In genomic region chr16:56518435-56518834, GRCh38 we compare ENCODE assay signal across 12 cellular contexts. TPM values are rescaled to one million over a fixed set of nuclear protein-coding genes. Genes with fewer than 3 reads are reported as not detected.
A peak's percentile ranks its signal among the peaks of the same experiment; 100 is the strongest.
DNase-seq lines count a peak whose midpoint lies in the region; ATAC-seq, FAIRE-seq and TF ChIP-seq lines count a peak whose summit lies in the region.
"Had no signal": no experiment of that assay in that cellular context is flagged by ENCODE, and none has a peak within 500 bp of the region (broad histone marks: within the 10 kb centered on the region; RNA-seq: fewer than 3 reads in every experiment).

No MANE protein-coding gene starts in this region.

- peak overlapping the region; percentile 64 to 91 (median 86) for H3K4me3 Mint-ChIP-seq in naive thymus-derived CD4-positive, alpha-beta T cell

- peak overlapping the region in 7 of 9 donors; percentile 2 to 94 (median 90) for H3K27ac Mint-ChIP-seq in naive thymus-derived CD4-positive, alpha-beta T cell

- TF ChIP-seq CTCF in A549 (IDR thresholded peaks at IDR 0.05) (no peak), thyroid gland (IDR thresholded peaks at IDR 0.05) (no peak)

- H3K4me1 Mint-ChIP-seq in naive thymus-derived CD4-positive, alpha-beta T cell, result peaks cover 18 to 74% (median 63%) of the 10 kb centered on the region in 7 donors

- ATAC-seq in A549, result no peak
- no peak for ATAC-seq in naive thymus-derived CD4-positive, alpha-beta T cell

- peak overlapping the region; percentile 84 for H3K4me2 ChIP-seq in A549

- POLR2A ChIA-PET in A549 (lab: Yijun Ruan, JAX), result no interaction called here
- POLR2A ChIA-PET in naive thymus-derived CD4-positive, alpha-beta T cell (lab: Charles Lee), result interaction anchor here (0.7 to 1.5 kb wide), 5 partner anchors 66 to 164 kb away, joined by 3 to 4 read pairs (median 4); partner anchors contain the start of gene MT1X

- peaks cover 0 to 7% (median 0%) of the 10 kb centered on the region in 5 donors for H3K36me3 Mint-ChIP-seq in naive thymus-derived CD4-positive, alpha-beta T cell

- peaks cover 0 to 6% (median 0%) of the 10 kb centered on the region in 3 experiments for H3K36me3 ChIP-seq in naive thymus-derived CD4-positive, alpha-beta T cell (ENCODE audit: control insufficient read depth in 2 of 3, insufficient read depth in 3 of 3, low read length in 3 of 3)
- H3K36me3 ChIP-seq in thyroid gland, result no peaks in the 10 kb centered on the region
- H3K36me3 ChIP-seq: cardiac muscle cell, WERI-Rb-1 had no signal

- 67% methylated on average over 7 of the region's 7 CpGs for WGBS in A549 (ENCODE audit: missing lambda C conversion rate)
- WGBS in thyroid gland, 2 donors, result 85 to 97% methylated on average over 7 of the region's 7 CpGs

- intact Hi-C loops in naive thymus-derived CD4-positive, alpha-beta T cell (cut with micrococcal nuclease), result loop anchor here in 1 of 2 donors (5.0 to 10.0 kb wide), 2 partner anchors 416 to 669 kb away; partner anchors contain the start of genes HERPUD1, PSME3IP1 and RSPRY1
- intact Hi-C loops in thyroid gland (cut with DNase I), result loop anchor here (5.0 to 10.0 kb wide), 2 partner anchors 86 to 179 kb away; partner anchors contain the start of gene MT2A

- TF ChIP-seq POLR2A in A549 (IDR thresholded peaks at IDR 0.05; ENCODE audit: low read length) (no peak), H54 (IDR thresholded peaks at IDR 0.05; ENCODE audit: low read depth, low read length) (no peak), thyroid gland (IDR thresholded peaks at IDR 0.05) (no peak)

- FAIRE-seq in A549 (lab: Jason Lieb, UNC), result no peak
- no peak for FAIRE-seq in H54 (lab: Jason Lieb, UNC)

- H3K4me1 ChIP-seq in A549 (peaks cover 14% of the 10 kb centered on the region; the same call in 2 of the 3 replicates), thyroid gland (peaks cover 16 to 30% of the 10 kb centered on the region in 2 donors)
- peaks cover 8 to 26% of the 10 kb centered on the region in 2 donors for H3K4me1 ChIP-seq in naive thymus-derived CD4-positive, alpha-beta T cell (ENCODE audit: control insufficient read depth in 2 of 2, insufficient read depth in 2 of 2, low read length in 2 of 2)

- TF ChIP-seq RAD21 in A549 (conservative IDR thresholded peaks at IDR 0.05 in 1 of 2, IDR thresholded peaks at IDR 0.05 in 1 of 2), result no peak

- CTCF ChIA-PET in A549 (lab: Yijun Ruan, JAX), result interaction anchor here (1.0 to 6.2 kb wide), 7 partner anchors 22 to 271 kb away, joined by 3 to 34 read pairs (median 7); no protein-coding TSS in a partner anchor
- CTCF ChIA-PET in naive thymus-derived CD4-positive, alpha-beta T cell (lab: Charles Lee), result interaction anchor here (1.4 to 2.7 kb wide), 2 partner anchors 59 to 184 kb away, joined by 4 to 10 read pairs; no protein-coding TSS in a partner anchor

- H3K27ac ChIP-seq in A549 (no peak overlapping the region), thyroid gland (no peak overlapping the region)
- H3K27ac ChIP-seq in naive thymus-derived CD4-positive, alpha-beta T cell (ENCODE audit: low read depth, low read length), result no peak overlapping the region
- H3K27ac ChIP-seq: cardiac muscle cell, WERI-Rb-1 had no signal

- H3K27me3 Mint-ChIP-seq in naive thymus-derived CD4-positive, alpha-beta T cell, result no peaks in the 10 kb centered on the region

- H3K9me3 Mint-ChIP-seq in naive thymus-derived CD4-positive, alpha-beta T cell, result no peaks in the 10 kb centered on the region

- H3K9me3 ChIP-seq in A549 (no peaks in the 10 kb centered on the region), thyroid gland (no peaks in the 10 kb centered on the region)
- no peaks in the 10 kb centered on the region for H3K9me3 ChIP-seq in naive thymus-derived CD4-positive, alpha-beta T cell (ENCODE audit: control insufficient read depth in 2 of 3, low read length in 3 of 3)

- no peaks in the 10 kb centered on the region for H3K27me3 ChIP-seq in naive thymus-derived CD4-positive, alpha-beta T cell (ENCODE audit: control insufficient read depth in 2 of 2, insufficient read depth in 2 of 2, low read length in 2 of 2)
- no peaks in the 10 kb centered on the region for H3K27me3 ChIP-seq in thyroid gland
- H3K27me3 ChIP-seq: cardiac muscle cell had no signal

- no peak overlapping the region for H3K4me3 ChIP-seq in A549
- no peak overlapping the region for H3K4me3 ChIP-seq in naive thymus-derived CD4-positive, alpha-beta T cell (ENCODE audit: low read length)
- H3K4me3 ChIP-seq in thyroid gland (replicated peaks in 1 of 3), result no peak overlapping the region
- H3K4me3 ChIP-seq: cardiac muscle cell had no signal

- DNase-seq in A549 (ENCODE audit: low read depth in 1 of 2, low spot score in 1 of 2) (no peak), H54 (ENCODE audit: insufficient read length, low spot score) (peak; percentile 10), astrocyte of the hippocampus (ENCODE audit: low read depth, low spot score) (peak; percentile 12), GF-D8 (lab: John Stamatoyannopoulos, UW) (no peak), thyroid gland (no peak), NCI-H2107 treated with DMSO at 0.1 percent for 48 hours (lab: John Stamatoyannopoulos, UW; ENCODE audit: unreplicated experiment) (no peak), islet precursor cell (no peak)
- DNase-seq in naive thymus-derived CD4-positive, alpha-beta T cell, result no peak
- DNase-seq: COR-L47, NCI-H1048 had no signal

- no peak for TF ChIP-seq EP300 in A549 (IDR thresholded peaks at IDR 0.05)

TF ChIP-seq in A549, 52 proteins besides CTCF, POLR2A, EP300 and RAD21 (continues in another document):
- no peak for TF ChIP-seq FOSB (CRISPR knock-in tag; IDR thresholded peaks at IDR 0.05)
- no peak for TF ChIP-seq SMC3 (IDR thresholded peaks at IDR 0.05)
- no peak for TF ChIP-seq RFX5 (IDR thresholded peaks at IDR 0.05)
- TF ChIP-seq HOXB5 (CRISPR knock-in tag; IDR thresholded peaks at IDR 0.05), result no peak
- TF ChIP-seq ZSCAN20 (CRISPR knock-in tag; IDR thresholded peaks at IDR 0.05), result no peak
- no peak for TF ChIP-seq RARB (CRISPR knock-in tag; IDR thresholded peaks at IDR 0.05)
- TF ChIP-seq KDM1A (IDR thresholded peaks at IDR 0.05; ENCODE audit: low read depth), result no peak
- no peak for TF ChIP-seq NFE2L2 (conservative IDR thresholded peaks at IDR 0.05; ENCODE audit: low read length)
- TF ChIP-seq NR3C1 (IDR thresholded peaks at IDR 0.05), result no peak
- no peak for TF ChIP-seq USF2 (IDR thresholded peaks at IDR 0.05)
- TF ChIP-seq, protein P1, sequence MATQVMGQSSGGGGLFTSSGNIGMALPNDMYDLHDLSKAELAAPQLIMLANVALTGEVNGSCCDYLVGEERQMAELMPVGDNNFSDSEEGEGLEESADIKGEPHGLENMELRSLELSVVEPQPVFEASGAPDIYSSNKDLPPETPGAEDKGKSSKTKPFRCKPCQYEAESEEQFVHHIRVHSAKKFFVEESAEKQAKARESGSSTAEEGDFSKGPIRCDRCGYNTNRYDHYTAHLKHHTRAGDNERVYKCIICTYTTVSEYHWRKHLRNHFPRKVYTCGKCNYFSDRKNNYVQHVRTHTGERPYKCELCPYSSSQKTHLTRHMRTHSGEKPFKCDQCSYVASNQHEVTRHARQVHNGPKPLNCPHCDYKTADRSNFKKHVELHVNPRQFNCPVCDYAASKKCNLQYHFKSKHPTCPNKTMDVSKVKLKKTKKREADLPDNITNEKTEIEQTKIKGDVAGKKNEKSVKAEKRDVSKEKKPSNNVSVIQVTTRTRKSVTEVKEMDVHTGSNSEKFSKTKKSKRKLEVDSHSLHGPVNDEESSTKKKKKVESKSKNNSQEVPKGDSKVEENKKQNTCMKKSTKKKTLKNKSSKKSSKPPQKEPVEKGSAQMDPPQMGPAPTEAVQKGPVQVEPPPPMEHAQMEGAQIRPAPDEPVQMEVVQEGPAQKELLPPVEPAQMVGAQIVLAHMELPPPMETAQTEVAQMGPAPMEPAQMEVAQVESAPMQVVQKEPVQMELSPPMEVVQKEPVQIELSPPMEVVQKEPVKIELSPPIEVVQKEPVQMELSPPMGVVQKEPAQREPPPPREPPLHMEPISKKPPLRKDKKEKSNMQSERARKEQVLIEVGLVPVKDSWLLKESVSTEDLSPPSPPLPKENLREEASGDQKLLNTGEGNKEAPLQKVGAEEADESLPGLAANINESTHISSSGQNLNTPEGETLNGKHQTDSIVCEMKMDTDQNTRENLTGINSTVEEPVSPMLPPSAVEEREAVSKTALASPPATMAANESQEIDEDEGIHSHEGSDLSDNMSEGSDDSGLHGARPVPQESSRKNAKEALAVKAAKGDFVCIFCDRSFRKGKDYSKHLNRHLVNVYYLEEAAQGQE (IDR thresholded peaks at IDR 0.05), result no peak
- no peak for TF ChIP-seq NPAS2 (CRISPR knock-in tag; IDR thresholded peaks at IDR 0.05; ENCODE audit: borderline replicate concordance)
- TF ChIP-seq, protein P2, sequence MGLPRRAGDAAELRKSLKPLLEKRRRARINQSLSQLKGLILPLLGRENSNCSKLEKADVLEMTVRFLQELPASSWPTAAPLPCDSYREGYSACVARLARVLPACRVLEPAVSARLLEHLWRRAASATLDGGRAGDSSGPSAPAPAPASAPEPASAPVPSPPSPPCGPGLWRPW (IDR thresholded peaks at IDR 0.05), result no peak

RNA-seq across cellular contexts. Expression of gene BBS2, which starts 1.4 kb away (rescaled TPM):
- polyA plus RNA-seq in A549 (2011; rRNA removed), result 61.4 and 62.3 TPM in 2 replicates
- 23.6 and 24.1 TPM in 2 replicates for polyA plus RNA-seq in A549 (2012; cell fraction: cytosol; rRNA removed)
- polyA plus RNA-seq in A549 (2012; cell fraction: nucleus; rRNA removed), result 30.9 and 39.3 TPM in 2 replicates
- polyA plus RNA-seq in A549 (2017; fragmentation: RNase III; extraction: RNeasy Plus Mini Kit Qiagen cat#74134 plus additional on column Dnase treatment), result 36.1 to 46.6 TPM (median 44.4 TPM) in 3 replicates
- polyA minus RNA-seq in A549 (2011; rRNA and poly(A)+ RNA removed), result 37.5 and 58.3 TPM in 2 replicates
- total RNA-seq in naive thymus-derived CD4-positive, alpha-beta T cell, result 100 to 1,000 TPM in 2 of 5 experiments, 10 to 100 TPM in 3; 14.7 to 130 (median 84.0) TPM
- polyA plus RNA-seq in naive thymus-derived CD4-positive, alpha-beta T cell, result 10 to 100 TPM; 43.1 to 55.4 TPM
- 10 to 100 TPM; 55.1 to 98.6 (median 57.4) TPM for total RNA-seq in thyroid gland

RNA-seq across cellular contexts. Expression of gene MT4, which starts 46.4 kb away (rescaled TPM):
- polyA plus RNA-seq in A549 (2011; rRNA removed) (not detected in 2 replicates), A549 (2017; fragmentation: RNase III; extraction: RNeasy Plus Mini Kit Qiagen cat#74134 plus additional on column Dnase treatment) (not detected in 3 replicates)
- polyA plus RNA-seq in A549 (2012; cell fraction: cytosol; rRNA removed), result not detected in 2 replicates
- not detected in 2 replicates for polyA plus RNA-seq in A549 (2012; cell fraction: nucleus; rRNA removed)
- polyA minus RNA-seq in A549 (2011; rRNA and poly(A)+ RNA removed), result not detected in 2 replicates
- not detected for total RNA-seq in naive thymus-derived CD4-positive, alpha-beta T cell
- polyA plus RNA-seq in naive thymus-derived CD4-positive, alpha-beta T cell, result not detected
- not detected for total RNA-seq in thyroid gland
- total RNA-seq: cardiac muscle cell had no signal
- polyA plus RNA-seq: cardiac muscle cell had no signal

Comparison
In these comparisons a context has a peak if more than half of its experiments do, and no peak if none do; other contexts are left out.
1. DNase-seq: peak in H54 (single experiment) and astrocyte of the hippocampus (single experiment); none in A549 (0 of 2), naive thymus-derived CD4-positive, alpha-beta T cell (0 of 9), GF-D8 (single experiment), thyroid gland (0 of 2), NCI-H2107 treated with DMSO at 0.1 percent for 48 hours (single experiment) and islet precursor cell (single experiment).